8 cellular contexts compared by ENCODE assay signal in genomic region chr7:20185988-20186387, GRCh38. TPM values are rescaled to one million over a fixed set of nuclear protein-coding genes. Genes with fewer than 3 reads are reported as not detected.
"Had no signal": no experiment of that assay in that cellular context is flagged by ENCODE, and none has a peak within 500 bp of the region (broad histone marks: within the 10 kb centered on the region; RNA-seq: fewer than 3 reads in every experiment).

No MANE protein-coding gene starts in this region.

- H3K4me3 ChIP-seq: GM23338 had no signal

- H3K27ac Mint-ChIP-seq: GM23338, H9, IgD-negative memory B cell had no signal

- ATAC-seq: GM23338, HepG2 had no signal

- H3K36me3 Mint-ChIP-seq: IgD-negative memory B cell had no signal

- FAIRE-seq: H1, HepG2 had no signal

- H2AFZ ChIP-seq: GM23338 had no signal

- H3K4me2 ChIP-seq: GM23338 had no signal

- H3K4me3 Mint-ChIP-seq: GM23338, H9, IgD-negative memory B cell had no signal

- DNase-seq: H9, HCEC 1CT, KG1 had no signal

- H3K27me3 Mint-ChIP-seq: IgD-negative memory B cell had no signal

RNA-seq across cellular contexts. Expression of gene MACC1, which starts 31.2 kb away (rescaled TPM):
- total RNA-seq: HT1080 had no signal
- polyA plus RNA-seq: HepG2 had no signal
